1 cellular context compared by ENCODE assay signal in the genomic region with DNA sequence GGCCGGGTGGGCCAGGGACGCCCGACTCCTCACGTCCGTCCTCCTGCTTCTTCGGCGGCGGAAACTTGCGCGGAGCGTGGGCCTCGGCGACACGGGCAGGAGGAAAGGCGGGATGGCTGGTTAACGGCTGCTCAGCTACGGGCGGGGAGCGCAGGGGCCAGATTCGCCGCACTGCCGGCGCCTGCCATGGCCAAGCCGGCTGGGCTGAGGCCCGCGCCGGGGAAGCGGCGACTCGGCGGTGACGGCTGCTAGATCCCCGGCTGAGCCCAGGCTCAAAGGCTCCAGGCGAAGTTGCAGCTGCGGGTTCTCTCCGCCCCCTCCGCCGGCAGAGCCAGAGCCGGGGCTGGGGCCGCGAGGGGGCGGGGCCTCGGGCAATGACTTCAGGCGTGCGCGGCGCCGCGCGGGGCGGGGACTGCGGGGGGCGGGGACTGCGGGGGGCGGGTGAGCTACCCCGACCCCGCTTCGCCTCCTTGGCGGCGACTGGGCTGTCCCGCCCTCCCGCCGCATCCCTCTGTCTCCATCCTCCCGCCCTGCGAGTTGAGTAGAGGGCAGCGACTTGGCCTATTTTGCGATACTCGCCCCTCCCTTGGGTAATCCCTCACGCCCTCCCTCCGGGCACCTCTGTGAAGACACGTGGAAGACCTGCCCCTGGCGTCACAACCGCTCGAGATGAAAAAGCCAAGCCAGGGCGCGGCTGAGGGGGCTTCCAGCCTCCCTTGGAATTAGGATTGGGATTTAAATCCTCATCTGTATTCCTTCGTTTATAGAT.
TF ChIP-seq lines count a peak whose summit lies in the region.

A gene (minus strand): TSS at position 310 of the 769 bp plus-strand sequence. CDS start 322 bp downstream, outside the sequence.

TF ChIP-seq in A549, 52 proteins besides CTCF, POLR2A, EP300 and RAD21 (continued from another document):
- TF ChIP-seq, protein P1, sequence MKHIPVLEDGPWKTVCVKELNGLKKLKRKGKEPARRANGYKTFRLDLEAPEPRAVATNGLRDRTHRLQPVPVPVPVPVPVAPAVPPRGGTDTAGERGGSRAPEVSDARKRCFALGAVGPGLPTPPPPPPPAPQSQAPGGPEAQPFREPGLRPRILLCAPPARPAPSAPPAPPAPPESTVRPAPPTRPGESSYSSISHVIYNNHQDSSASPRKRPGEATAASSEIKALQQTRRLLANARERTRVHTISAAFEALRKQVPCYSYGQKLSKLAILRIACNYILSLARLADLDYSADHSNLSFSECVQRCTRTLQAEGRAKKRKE (CRISPR knock-in tag; IDR thresholded peaks at IDR 0.05; ENCODE audit: low read depth): no peak
- TF ChIP-seq HOXB13 (CRISPR knock-in tag; IDR thresholded peaks at IDR 0.05; ENCODE audit: low read depth) (no peak), CBX2 (IDR thresholded peaks at IDR 0.05; ENCODE audit: borderline replicate concordance, low read depth) (no peak), MYC (IDR thresholded peaks at IDR 0.05; ENCODE audit: borderline replicate concordance, low read length) (no peak), ZNF302 (CRISPR knock-in tag; IDR thresholded peaks at IDR 0.05) (no peak), JUN (IDR thresholded peaks at IDR 0.05) (peak in 1 of 2 experiments; percentile 32; a peak in 2 of 5 replicates)
- TF ChIP-seq, protein P2, sequence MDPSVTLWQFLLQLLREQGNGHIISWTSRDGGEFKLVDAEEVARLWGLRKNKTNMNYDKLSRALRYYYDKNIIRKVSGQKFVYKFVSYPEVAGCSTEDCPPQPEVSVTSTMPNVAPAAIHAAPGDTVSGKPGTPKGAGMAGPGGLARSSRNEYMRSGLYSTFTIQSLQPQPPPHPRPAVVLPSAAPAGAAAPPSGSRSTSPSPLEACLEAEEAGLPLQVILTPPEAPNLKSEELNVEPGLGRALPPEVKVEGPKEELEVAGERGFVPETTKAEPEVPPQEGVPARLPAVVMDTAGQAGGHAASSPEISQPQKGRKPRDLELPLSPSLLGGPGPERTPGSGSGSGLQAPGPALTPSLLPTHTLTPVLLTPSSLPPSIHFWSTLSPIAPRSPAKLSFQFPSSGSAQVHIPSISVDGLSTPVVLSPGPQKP (IDR thresholded peaks at IDR 0.05; ENCODE audit: low read depth, low read length): no peak
